Comparison of ENCODE assay signal across 30 cellular contexts in genomic region chr2:231931481-231931915, GRCh38. TPM values are rescaled to one million over a fixed set of nuclear protein-coding genes. Genes with fewer than 3 reads are reported as not detected.
DNase-seq lines count a peak whose midpoint lies in the region; ATAC-seq and TF ChIP-seq lines count a peak whose summit lies in the region.
"Had no signal": no experiment of that assay in that cellular context is flagged by ENCODE, and none has a peak within 500 bp of the region (broad histone marks: within the 10 kb centered on the region; RNA-seq: fewer than 3 reads in every experiment).

No MANE protein-coding gene starts in this region.

- H3K4me2 ChIP-seq in osteoblast (ENCODE audit: insufficient read depth, low read length): no peak overlapping the region

- peak; percentile 52 for ATAC-seq in gastroesophageal sphincter
- ATAC-seq: activated CD8-positive, alpha-beta T cell treated with anti-CD3 and anti-CD28 coated beads for 36 hours; activated T-cell treated with anti-CD3 and anti-CD28 coated beads, Interleukin-2, amount 50 U/mL, for 4 hours; CD8-positive, alpha-beta T cell; HCT116; HepG2; WTC11 had no signal

- H3K4me1 ChIP-seq in gastroesophageal sphincter (peaks cover 0 to 23% (median 0%) of the 10 kb centered on the region in 3 donors), osteoblast (ENCODE audit: insufficient read depth, low read length) (no peaks in the 10 kb centered on the region), suprapubic skin (peaks cover 7% of the 10 kb centered on the region)

- TF ChIP-seq POLR2A in gastroesophageal sphincter (IDR thresholded peaks at IDR 0.05) (no peak), suprapubic skin (IDR thresholded peaks at IDR 0.05) (no peak)

- H3K27me3 ChIP-seq in WERI-Rb-1 (ENCODE audit: insufficient read depth, low read depth, severe bottlenecking) (peaks cover 16% of the 10 kb centered on the region), gastroesophageal sphincter (peaks cover 49% of the 10 kb centered on the region), osteoblast (ENCODE audit: insufficient read depth, low read length) (peaks cover 56% of the 10 kb centered on the region), suprapubic skin (peaks cover 41% of the 10 kb centered on the region)
- H3K27me3 ChIP-seq: thyroid gland had no signal

- DNase-seq in WERI-Rb-1: peak; percentile 5
- DNase-seq in osteoblast (ENCODE audit: insufficient read length, low spot score, missing footprints): peak; percentile 68
- DNase-seq in suprapubic skin (ENCODE audit: low spot score in 2 of 2): peak; percentile 21 to 31
- DNase-seq in kidney tubule cell (ENCODE audit: low spot score): no peak
- DNase-seq in DMS79 (lab: John Stamatoyannopoulos, UW): no peak
- DNase-seq in NCI-H2227 (lab: John Stamatoyannopoulos, UW; ENCODE audit: unreplicated experiment): no peak
- DNase-seq: activated CD8-positive, alpha-beta T cell treated with anti-CD3 and anti-CD28 coated beads for 36 hours; activated naive CD4-positive, alpha-beta T cell; activated T-cell treated with anti-CD3 and anti-CD28 coated beads, Interleukin-2, amount 50 U/mL, for 4 hours; CD8-positive, alpha-beta T cell; cortex of kidney; mesenchymal stem cell; NCI-H1048; NCI-H187 treated with DMSO at 0.1 percent for 48 hours; NCI-H2227 treated with DMSO at 0.1 percent for 48 hours; NCI-H82; stimulated activated CD4-positive, alpha-beta T cell treated with anti-CD3 and anti-CD28 coated beads, Interleukin-12 subunit alpha, Interleukin-12 subunit beta, amount 100 ng/mL, for 4 hours; stimulated activated CD4-positive, alpha-beta T cell treated with anti-CD3 and anti-CD28 coated beads, Interleukin-4, amount 100 ng/mL, for 24 hours; stimulated activated naive CD4-positive, alpha-beta T cell; T-helper 9 cell; thyroid gland had no signal

- no peaks in the 10 kb centered on the region for H3K79me2 ChIP-seq in osteoblast (ENCODE audit: insufficient read depth, low read length)

- H3K4me3 ChIP-seq in WERI-Rb-1 (ENCODE audit: low read depth, low read length): no peak overlapping the region
- no peak overlapping the region for H3K4me3 ChIP-seq in gastroesophageal sphincter
- H3K4me3 ChIP-seq in osteoblast (ENCODE audit: insufficient read depth, low read length): no peak overlapping the region
- no peak overlapping the region for H3K4me3 ChIP-seq in suprapubic skin
- H3K4me3 ChIP-seq: adrenal gland, breast epithelium, thyroid gland had no signal

- no peaks in the 10 kb centered on the region for H3K36me3 ChIP-seq in WERI-Rb-1
- H3K36me3 ChIP-seq in gastroesophageal sphincter: no peaks in the 10 kb centered on the region
- H3K36me3 ChIP-seq in osteoblast (ENCODE audit: insufficient read depth, low read length): no peaks in the 10 kb centered on the region
- no peaks in the 10 kb centered on the region for H3K36me3 ChIP-seq in suprapubic skin
- H3K36me3 ChIP-seq: adrenal gland, breast epithelium, neutrophil, thyroid gland had no signal

- no peak overlapping the region for H2AFZ ChIP-seq in osteoblast (ENCODE audit: low read length)

- TF ChIP-seq EP300 in gastroesophageal sphincter (IDR thresholded peaks at IDR 0.05) (no peak), suprapubic skin (IDR thresholded peaks at IDR 0.05) (no peak)

- H4K20me1 ChIP-seq in osteoblast (ENCODE audit: insufficient read depth, low read length): no peaks in the 10 kb centered on the region

- H3K9me3 ChIP-seq in WERI-Rb-1 (ENCODE audit: severe bottlenecking): no peaks in the 10 kb centered on the region
- H3K9me3 ChIP-seq in gastroesophageal sphincter: no peaks in the 10 kb centered on the region
- H3K9me3 ChIP-seq in osteoblast (ENCODE audit: low read depth, low read length): no peaks in the 10 kb centered on the region
- no peaks in the 10 kb centered on the region for H3K9me3 ChIP-seq in suprapubic skin
- H3K9me3 ChIP-seq: adrenal gland, breast epithelium, neutrophil, thyroid gland had no signal

- no peak overlapping the region for H3K27ac ChIP-seq in WERI-Rb-1
- H3K27ac ChIP-seq in gastroesophageal sphincter: peak overlapping the region in 1 of 4 donors; percentile 8
- no peak overlapping the region for H3K27ac ChIP-seq in osteoblast (ENCODE audit: low read depth, low read length)
- no peak overlapping the region for H3K27ac ChIP-seq in suprapubic skin
- H3K27ac ChIP-seq: adrenal gland, breast epithelium, neutrophil, thyroid gland had no signal

- TF ChIP-seq CTCF in WERI-Rb-1 (IDR thresholded peaks at IDR 0.05; ENCODE audit: low read depth, low read length): no peak
- no peak for TF ChIP-seq CTCF in gastroesophageal sphincter (IDR thresholded peaks at IDR 0.05)
- TF ChIP-seq CTCF in osteoblast (IDR thresholded peaks at IDR 0.05; ENCODE audit: extremely low read depth, low read depth, low read length): no peak
- TF ChIP-seq CTCF in suprapubic skin (IDR thresholded peaks at IDR 0.05): no peak

- WGBS in gastroesophageal sphincter (ENCODE audit: low coverage in 1 of 2), 2 donors: 78 to 87% methylated on average over 3 to 7 of the region's 7 CpGs
- 83% methylated on average over 7 of the region's 7 CpGs for WGBS in suprapubic skin

RNA-seq across cellular contexts. Expression of gene NPPC, which starts 5.3 kb away (rescaled TPM):
- total RNA-seq in gastroesophageal sphincter (not detected), osteoblast (not detected in 2 replicates), suprapubic skin (not detected)
- total RNA-seq: fibroblast of lung, OCI-LY7, thyroid gland had no signal

RNA-seq across cellular contexts. Expression of gene DIS3L2, which starts 30.0 kb away (rescaled TPM):
- total RNA-seq in gastroesophageal sphincter: 10 to 100 TPM; 13.3 to 31.0 (median 23.6) TPM
- 21.2 and 28.2 TPM in 2 replicates for total RNA-seq in osteoblast
- total RNA-seq in suprapubic skin: 100 to 1,000 TPM in 1 of 4 donors, 10 to 100 TPM in 3; 40.6 to 105 (median 43.9) TPM

Comparison
In these comparisons a context has a peak if more than half of its experiments do, and no peak if none do; other contexts are left out.
1. DNase-seq: peak in WERI-Rb-1 (single experiment), osteoblast (single experiment) and suprapubic skin (2 of 2); none in kidney tubule cell (single experiment), DMS79 (single experiment) and NCI-H2227 (single experiment).